Comparison of ENCODE assay signal across 8 cellular contexts in the genomic region with DNA sequence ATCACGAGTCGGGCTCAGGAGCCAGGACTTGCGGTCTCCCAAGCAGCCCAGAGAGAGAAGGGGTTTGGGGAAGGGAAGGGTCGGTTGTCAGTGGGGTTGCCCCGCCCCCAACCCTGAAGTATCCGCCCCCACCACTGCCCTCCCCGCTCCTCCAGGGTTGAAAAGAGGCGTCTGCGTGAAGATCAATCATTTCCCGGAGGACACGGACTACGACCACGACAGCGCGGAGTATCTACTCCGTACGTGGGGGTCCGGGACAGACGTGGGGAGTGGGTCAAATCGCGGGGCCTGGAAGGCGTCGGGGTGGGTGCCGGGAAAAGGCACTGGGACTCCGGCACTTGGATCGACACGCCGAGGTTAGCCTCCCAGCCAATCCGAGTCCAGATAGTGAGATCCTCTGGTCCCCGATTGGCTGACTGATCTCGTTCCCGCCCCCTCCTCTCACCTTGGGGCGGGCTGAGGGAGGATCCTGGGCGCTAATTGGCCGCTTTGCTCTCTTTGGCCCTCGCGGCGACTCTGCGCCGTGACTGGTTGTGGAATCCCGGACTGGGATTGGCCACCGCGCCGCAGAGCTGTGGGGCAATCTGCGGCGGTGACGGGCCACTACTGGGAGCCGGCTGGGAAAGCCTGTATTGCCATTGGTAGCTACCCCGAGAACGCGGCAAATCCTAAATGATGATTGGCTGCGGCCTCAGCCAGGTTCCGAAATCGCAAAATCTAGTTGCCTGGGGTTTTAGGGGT. TPM values are rescaled to one million over a fixed set of nuclear protein-coding genes. Genes with fewer than 3 reads are reported as not detected.
A peak's percentile ranks its signal among the peaks of the same experiment; 100 is the strongest.
DNase-seq lines count a peak whose midpoint lies in the region; ATAC-seq lines count a peak whose summit lies in the region.

No MANE protein-coding gene starts in this region.

- H3K27me3 ChIP-seq in BLaER1 (peaks cover 35% of the 10 kb centered on the region), NT2/D1 (ENCODE audit: insufficient read depth, insufficient read length) (peaks cover 15% of the 10 kb centered on the region)

- DNase-seq in NT2/D1 (ENCODE audit: low read depth, low spot score) (peak; percentile 44), astrocyte of the hippocampus (ENCODE audit: low read depth, low spot score) (peak; percentile 93), iPS DF 19.7 (ENCODE audit: low read depth, low spot score) (peak; percentile 96), sciatic nerve (ENCODE audit: low spot score) (peak; percentile 66), NCI-H146 treated with DMSO at 0.1 percent for 48 hours (lab: John Stamatoyannopoulos, UW; ENCODE audit: unreplicated experiment) (no peak), HT-29 (ENCODE audit: low spot score) (no peak)

- H4K20me1 ChIP-seq in BLaER1: no peaks in the 10 kb centered on the region

- H3K9ac ChIP-seq in BLaER1 (no peak overlapping the region), NT2/D1 (ENCODE audit: insufficient read length, low read depth) (no peak overlapping the region)

- peak; percentile 82 for ATAC-seq in sciatic nerve
- ATAC-seq in GM19397 (IDR thresholded peaks at IDR 0.05; ENCODE audit: unreplicated experiment): no peak

- H3K9me3 ChIP-seq in BLaER1: no peaks in the 10 kb centered on the region
- H3K9me3 ChIP-seq in NT2/D1 (ENCODE audit: insufficient read depth, low read length): no peaks in the 10 kb centered on the region

- H3K4me1 ChIP-seq in BLaER1 (peaks cover 39% of the 10 kb centered on the region), NT2/D1 (ENCODE audit: insufficient read depth, insufficient read length) (no peaks in the 10 kb centered on the region)

- H3K4me2 ChIP-seq in BLaER1: peak overlapping the region; percentile 72

- H3K4me3 ChIP-seq in BLaER1 (no peak overlapping the region; the same call in 1 of the 2 replicates), NT2/D1 (ENCODE audit: insufficient read length, low read depth) (no peak overlapping the region)

- H3K27ac ChIP-seq in BLaER1: no peak overlapping the region

- intact Hi-C loops in sciatic nerve (cut with DNase I): no loop called here

- no peaks in the 10 kb centered on the region for H3K36me3 ChIP-seq in BLaER1
- H3K36me3 ChIP-seq in NT2/D1 (ENCODE audit: insufficient read depth, insufficient read length, low read length): no peaks in the 10 kb centered on the region

RNA-seq across cellular contexts. Expression of a gene that starts 13.3 kb away (rescaled TPM):
- total RNA-seq in sciatic nerve: not detected
- total RNA-seq in HT-29 (2014; rRNA removed; shearing (Covaris generic)): 0.99 and 2.3 TPM in 2 replicates

RNA-seq across cellular contexts. Expression of a gene that starts 15.4 kb away (rescaled TPM):
- total RNA-seq in sciatic nerve: 0.22 TPM
- 0.10 and 0.86 TPM in 2 replicates for total RNA-seq in HT-29 (2014; rRNA removed; shearing (Covaris generic))

Comparison
In these comparisons a context has a peak if more than half of its experiments do, and no peak if none do; other contexts are left out.
1. DNase-seq: peak in NT2/D1 (single experiment), astrocyte of the hippocampus (single experiment), iPS DF 19.7 (single experiment) and sciatic nerve (single experiment); none in NCI-H146 treated with DMSO at 0.1 percent for 48 hours (single experiment) and HT-29 (single experiment).